In genomic region chr18:36127866-36128845, GRCh38 we compare ENCODE assay signal across 8 cellular contexts. TPM values are rescaled to one million over a fixed set of nuclear protein-coding genes. Genes with fewer than 3 reads are reported as not detected.
DNase-seq lines count a peak whose midpoint lies in the region; TF ChIP-seq lines count a peak whose summit lies in the region.

No MANE protein-coding gene starts in this region.

- peaks cover 61% of the 10 kb centered on the region for H3K4me1 Mint-ChIP-seq in activated CD4-positive, alpha-beta T cell treated with anti-CD3 and anti-CD28 coated beads, Interleukin-2, amount 10 ng/mL, durations not matched to agents 7 days and 5 days

- H3K79me2 ChIP-seq in mammary epithelial cell (ENCODE audit: insufficient read depth, low read length), result peaks cover 71% of the 10 kb centered on the region

- CTCF ChIA-PET in activated CD4-positive, alpha-beta T cell treated with anti-CD3 and anti-CD28 coated beads, Interleukin-2, amount 10 ng/mL, durations not matched to agents 7 days and 5 days (lab: Charles Lee), result interaction anchor here (1.2 to 3.5 kb wide), 4 partner anchors 8 to 18 kb away, joined by 3 to 12 read pairs (median 4); no protein-coding TSS in a partner anchor
- CTCF ChIA-PET in mammary epithelial cell (lab: Charles Lee; ENCODE audit: low non-redundant PET), result no interaction called here

- no TSS peak for BruUV-seq in mammary epithelial cell (replicated peaks; lab: Mats Ljungman, UMichigan)

- H4K20me1 ChIP-seq in mammary epithelial cell (ENCODE audit: insufficient read depth, low read length), result no peaks in the 10 kb centered on the region

- H3K27ac Mint-ChIP-seq in activated CD4-positive, alpha-beta T cell treated with anti-CD3 and anti-CD28 coated beads, Interleukin-2, amount 10 ng/mL, durations not matched to agents 7 days and 5 days, result peak overlapping the region; percentile 97

- in situ Hi-C loops in mammary epithelial cell (cut with MboI; ENCODE audit: low sequenced_read_pairs in 2 of 2), result no loop called here

- no peak for TF ChIP-seq CTCF in mammary epithelial cell (conservative IDR thresholded peaks at IDR 0.05 in 1 of 2, IDR thresholded peaks at IDR 0.05 in 1 of 2; ENCODE audit: extremely low read depth in 1 of 2, insufficient read depth in 1 of 2, low read depth in 1 of 2, low read length in 2 of 2)
- no peak for TF ChIP-seq CTCF in liver (IDR thresholded peaks at IDR 0.05; ENCODE audit: low read depth, low read length, missing input control)

- peak overlapping the region; percentile 94 for H3K4me2 ChIP-seq in mammary epithelial cell (ENCODE audit: insufficient read depth, low read depth, low read length)

- H3K27me3 Mint-ChIP-seq in activated CD4-positive, alpha-beta T cell treated with anti-CD3 and anti-CD28 coated beads, Interleukin-2, amount 10 ng/mL, durations not matched to agents 7 days and 5 days, result no peaks in the 10 kb centered on the region

- 26% methylated on average over 22 of the region's 26 CpGs for WGBS in mammary epithelial cell (ENCODE audit: low coverage, missing lambda C conversion rate)
- 29% methylated on average over 26 of the region's 26 CpGs for WGBS in liver

- H3K9me3 ChIP-seq in mammary epithelial cell (replicated peaks; ENCODE audit: insufficient read depth, low read length) (no peaks in the 10 kb centered on the region), liver (ENCODE audit: control insufficient read depth in 4 of 4, low read length in 3 of 4) (no peaks in the 10 kb centered on the region), subcutaneous abdominal adipose tissue (ENCODE audit: control insufficient read depth in 5 of 5, low read length in 5 of 5) (no peaks in the 10 kb centered on the region)

- H3K9me3 Mint-ChIP-seq in activated CD4-positive, alpha-beta T cell treated with anti-CD3 and anti-CD28 coated beads, Interleukin-2, amount 10 ng/mL, durations not matched to agents 7 days and 5 days, result no peaks in the 10 kb centered on the region

- H3K4me3 ChIP-seq in mammary epithelial cell (replicated peaks in 1 of 3; ENCODE audit: insufficient read depth in 1 of 3, low read depth in 2 of 3, low read length in 3 of 3) (peak overlapping the region; percentile 66 to 96 (median 85)), liver (ENCODE audit: low read depth in 1 of 3, low read length in 3 of 3) (peak overlapping the region; percentile 80 to 88 (median 82)), subcutaneous abdominal adipose tissue (ENCODE audit: low read depth in 1 of 5, low read length in 5 of 5) (peak overlapping the region; percentile 76 to 99 (median 98))

- POLR2A ChIA-PET in activated CD4-positive, alpha-beta T cell treated with anti-CD3 and anti-CD28 coated beads, Interleukin-2, amount 10 ng/mL, durations not matched to agents 7 days and 5 days (lab: Charles Lee), result interaction anchor here (0.6 to 0.7 kb wide), 2 partner anchors 11 to 15 kb away, joined by 3 to 7 read pairs; no protein-coding TSS in a partner anchor

- peaks cover 27% of the 10 kb centered on the region for H3K36me3 Mint-ChIP-seq in activated CD4-positive, alpha-beta T cell treated with anti-CD3 and anti-CD28 coated beads, Interleukin-2, amount 10 ng/mL, durations not matched to agents 7 days and 5 days (ENCODE audit: low read depth)

- H3K36me3 ChIP-seq in mammary epithelial cell (ENCODE audit: insufficient read depth, low read length) (peaks cover 11% of the 10 kb centered on the region), liver (ENCODE audit: control insufficient read depth in 4 of 4, insufficient read depth in 3 of 4, low read depth in 1 of 4, low read length in 3 of 4) (peaks cover 0 to 8% (median 4%) of the 10 kb centered on the region in 4 donors), subcutaneous abdominal adipose tissue (ENCODE audit: control insufficient read depth in 5 of 5, insufficient read depth in 5 of 5, low read length in 5 of 5) (peaks cover 5 to 20% (median 14%) of the 10 kb centered on the region in 5 donors)

- H3K27me3 ChIP-seq in mammary epithelial cell (ENCODE audit: insufficient read depth, low read length), result no peaks in the 10 kb centered on the region
- no peaks in the 10 kb centered on the region for H3K27me3 ChIP-seq in liver (ENCODE audit: control insufficient read depth in 4 of 4, insufficient read depth in 4 of 4, low read length in 3 of 4)
- no peaks in the 10 kb centered on the region for H3K27me3 ChIP-seq in subcutaneous abdominal adipose tissue (ENCODE audit: control insufficient read depth in 5 of 5, insufficient read depth in 4 of 5, low read length in 5 of 5)

- no peak for TF ChIP-seq RAD21 in liver (IDR thresholded peaks at IDR 0.05)

- dilution Hi-C loops in mammary epithelial cell (cut with HindIII; ENCODE audit: low sequenced_read_pairs), result no loop called here

- DNase-seq in activated CD4-positive, alpha-beta T cell treated with anti-CD3 and anti-CD28 coated beads, Interleukin-2, amount 10 ng/mL, durations not matched to agents 7 days and 5 days, result no peak
- no peak for DNase-seq in activated CD4-positive, alpha-beta T cell treated with anti-CD3 and anti-CD28 coated beads for 1 hour
- DNase-seq in NCI-H69 (lab: John Stamatoyannopoulos, UW), result peak; percentile 73
- peak; percentile 40 for DNase-seq in mammary epithelial cell
- no peak for DNase-seq in SHP77 (lab: John Stamatoyannopoulos, UW)
- no peak for DNase-seq in NCI-H2081 (lab: John Stamatoyannopoulos, UW)

- peak overlapping the region; percentile 99 for H2AFZ ChIP-seq in mammary epithelial cell (ENCODE audit: low read depth, low read length)

- H3K9ac ChIP-seq in mammary epithelial cell (ENCODE audit: insufficient read depth, low read length), result peak overlapping the region; percentile 86
- H3K9ac ChIP-seq in liver (ENCODE audit: low read depth in 1 of 2, low read length in 2 of 2), result peak overlapping the region; percentile 74 to 95
- peak overlapping the region; percentile 68 to 98 (median 92) for H3K9ac ChIP-seq in subcutaneous abdominal adipose tissue (ENCODE audit: low read length in 5 of 5)

- H3K27ac ChIP-seq in mammary epithelial cell (ENCODE audit: insufficient read depth, low read depth, low read length), result peak overlapping the region; percentile 54
- H3K27ac ChIP-seq in liver (ENCODE audit: low read depth in 1 of 2, low read length in 2 of 2), result no peak overlapping the region
- peak overlapping the region; percentile 97 for H3K27ac ChIP-seq in subcutaneous abdominal adipose tissue (ENCODE audit: low read depth, low read length)

- intact Hi-C loops in mammary epithelial cell (cut with micrococcal nuclease), result no loop called here

- H3K4me1 ChIP-seq in mammary epithelial cell (ENCODE audit: insufficient read depth, low read length) (peaks cover 23% of the 10 kb centered on the region), liver (ENCODE audit: control insufficient read depth in 4 of 4, insufficient read depth in 4 of 4, low read length in 3 of 4) (peaks cover 4 to 35% (median 26%) of the 10 kb centered on the region in 4 donors), subcutaneous abdominal adipose tissue (ENCODE audit: control insufficient read depth in 5 of 5, insufficient read depth in 5 of 5, low read length in 5 of 5) (peaks cover 12 to 46% (median 38%) of the 10 kb centered on the region in 5 donors)

- peak overlapping the region; percentile 83 for H3K4me3 Mint-ChIP-seq in activated CD4-positive, alpha-beta T cell treated with anti-CD3 and anti-CD28 coated beads, Interleukin-2, amount 10 ng/mL, durations not matched to agents 7 days and 5 days

TF ChIP-seq in liver, 16 proteins besides CTCF, POLR2A, EP300 and RAD21 (continues in another document):
- TF ChIP-seq YY1 (IDR thresholded peaks at IDR 0.05) (no peak), TAF1 (conservative IDR thresholded peaks at IDR 0.05) (no peak), ATF3 (IDR thresholded peaks at IDR 0.05) (no peak), SP1 (IDR thresholded peaks at IDR 0.05) (no peak), EGR1 (IDR thresholded peaks at IDR 0.05; ENCODE audit: low read depth in 2 of 2) (no peak), HNF4G (IDR thresholded peaks at IDR 0.05) (no peak), MAX (IDR thresholded peaks at IDR 0.05) (no peak)

RNA-seq across cellular contexts. Expression of gene SLC39A6, which starts 1.0 kb away (rescaled TPM):
- total RNA-seq in activated CD4-positive, alpha-beta T cell treated with anti-CD3 and anti-CD28 coated beads, Interleukin-2, amount 10 ng/mL, durations not matched to agents 7 days and 5 days, result 10 to 100 TPM; 20.1 to 22.5 TPM
- total RNA-seq in mammary epithelial cell (100 to 1,000 TPM; 123 to 255 TPM), liver (10 to 100 TPM; 10.3 to 16.6 TPM)
- polyA plus RNA-seq in mammary epithelial cell (170 TPM), liver (1 to 10 TPM; 4.6 to 6.3 TPM)
- 87.8 TPM for polyA minus RNA-seq in mammary epithelial cell

RNA-seq across cellular contexts. Expression of gene ELP2, which starts 1.5 kb away (rescaled TPM):
- total RNA-seq in activated CD4-positive, alpha-beta T cell treated with anti-CD3 and anti-CD28 coated beads, Interleukin-2, amount 10 ng/mL, durations not matched to agents 7 days and 5 days, result 10 to 100 TPM; 63.3 to 72.8 TPM
- total RNA-seq in mammary epithelial cell, result 10 to 100 TPM; 88.6 to 91.4 TPM
- 42.9 TPM for polyA plus RNA-seq in mammary epithelial cell
- polyA minus RNA-seq in mammary epithelial cell, result 86.6 TPM
- total RNA-seq in liver, result 10 to 100 TPM; 51.7 to 78.1 TPM
- 10 to 100 TPM; 27.3 to 50.0 TPM for polyA plus RNA-seq in liver

RNA-seq across cellular contexts. Expression of gene MOCOS, which starts 59.1 kb away (rescaled TPM):
- total RNA-seq in activated CD4-positive, alpha-beta T cell treated with anti-CD3 and anti-CD28 coated beads, Interleukin-2, amount 10 ng/mL, durations not matched to agents 7 days and 5 days, result under 1 TPM; 0.05 to 0.17 TPM
- total RNA-seq in mammary epithelial cell, result 10 to 100 TPM in 1 of 2 donors, 1 to 10 TPM in 1; 7.5 to 17.3 TPM
- polyA plus RNA-seq in mammary epithelial cell, result 5.8 TPM
- 13.2 TPM for polyA minus RNA-seq in mammary epithelial cell
- 10 to 100 TPM in 1 of 2 donors, 1 to 10 TPM in 1; 1.9 to 27.0 TPM for total RNA-seq in liver
- polyA plus RNA-seq in liver, result 10 to 100 TPM; 13.0 to 20.9 TPM

Comparison
In these comparisons a context has a peak if more than half of its experiments do, and no peak if none do; other contexts are left out.
1. DNase-seq: peak in NCI-H69 (single experiment) and mammary epithelial cell (single experiment); none in activated CD4-positive, alpha-beta T cell treated with anti-CD3 and anti-CD28 coated beads, Interleukin-2, amount 10 ng/mL, durations not matched to agents 7 days and 5 days (single experiment), activated CD4-positive, alpha-beta T cell treated with anti-CD3 and anti-CD28 coated beads for 1 hour (single experiment), SHP77 (0 of 2) and NCI-H2081 (0 of 2).
2. H3K27ac ChIP-seq: peak in mammary epithelial cell (single experiment) and subcutaneous abdominal adipose tissue (single experiment); none in liver (0 of 2).
3. RNA of gene SLC39A6, which starts 1.0 kb away (total RNA-seq): 123 to 255 TPM in mammary epithelial cell; 20.1 to 22.5 TPM in activated CD4-positive, alpha-beta T cell treated with anti-CD3 and anti-CD28 coated beads, Interleukin-2, amount 10 ng/mL, durations not matched to agents 7 days and 5 days and 10.3 to 16.6 TPM in liver; every median in the first group is over 4 times any median in the second.
4. Peak in every context shown above with its lines, with median percentiles within 50 percentile points of each other: H3K4me3 ChIP-seq and H3K9ac ChIP-seq.